ENCODE assay signal across 25 cellular contexts in the genomic region with DNA sequence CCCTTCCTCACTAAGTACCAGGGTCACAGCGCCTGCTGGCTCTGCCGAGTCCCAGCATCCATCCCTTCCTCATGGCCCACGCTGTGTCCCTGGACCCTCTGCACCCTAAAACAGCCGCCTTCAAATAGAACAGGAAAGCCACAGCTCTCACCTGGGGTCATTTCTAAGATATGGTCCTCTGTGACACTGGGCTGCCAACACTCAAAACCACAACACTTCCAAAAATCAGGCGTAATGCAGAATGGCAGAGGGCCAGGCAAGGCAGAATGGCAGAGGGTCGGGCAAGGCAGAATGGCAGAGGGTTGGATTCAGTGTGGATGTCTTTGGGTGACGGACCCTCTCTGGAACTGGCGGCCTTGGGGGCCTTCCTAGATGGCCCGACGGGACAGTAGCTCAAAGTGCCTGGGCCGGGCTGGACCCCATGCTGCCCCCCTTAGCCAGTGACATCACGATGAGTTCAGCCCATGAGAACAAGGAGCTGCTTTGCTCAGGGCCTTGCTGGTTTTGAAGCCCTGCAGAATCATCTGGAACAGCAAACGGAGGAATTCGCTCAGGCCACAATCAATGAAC. TPM values are rescaled to one million over a fixed set of nuclear protein-coding genes. Genes with fewer than 3 reads are reported as not detected.
DNase-seq lines count a peak whose midpoint lies in the region; ATAC-seq, FAIRE-seq and TF ChIP-seq lines count a peak whose summit lies in the region.
"Had no signal": no experiment of that assay in that cellular context is flagged by ENCODE, and none has a peak within 500 bp of the region (broad histone marks: within the 10 kb centered on the region; RNA-seq: fewer than 3 reads in every experiment).

No MANE protein-coding gene starts in this region.

- CTCF ChIA-PET in SK-N-SH (lab: Yijun Ruan, JAX) = no interaction called here

- H3K9ac ChIP-seq in SK-N-SH = no peak overlapping the region
- H3K9ac ChIP-seq in kidney (ENCODE audit: low read length in 2 of 2) = no peak overlapping the region
- H3K9ac ChIP-seq: KMS-11 had no signal

- DNase-seq in SK-N-SH (peak; percentile 7), kidney (peak; percentile 23), upper lobe of right lung (peak; percentile 10), GOT3 (lab: John Stamatoyannopoulos, UW) (no peak)
- peak; percentile 62 for DNase-seq in activated effector memory CD4-positive, alpha-beta T cell treated with anti-CD3 and anti-CD28 coated beads, Interleukin-2, amount 50 U/mL, for 16 hours
- no peak for DNase-seq in activated effector memory CD4-positive, alpha-beta T cell treated with Interleukin-2 at 50 U/mL for 16 hours
- DNase-seq: C1 segment of cervical spinal cord; CD8-positive, alpha-beta T cell; DND-41; IMR-90; NCI-H1105 treated with DMSO at 0.1 percent for 48 hours; NCI-H1694 treated with DMSO at 0.1 percent for 48 hours; NCI-H2081 treated with DMSO at 0.1 percent for 48 hours; NCI-H2171 treated with DMSO at 0.1 percent for 48 hours; NCI-H524 treated with DMSO at 0.1 percent for 48 hours; NCI-H82 had no signal

- POLR2A ChIA-PET in SK-N-SH (lab: Yijun Ruan, JAX) = no interaction called here

- TF ChIP-seq CTCF in SK-N-SH (IDR thresholded peaks at IDR 0.05) (no peak), kidney (IDR thresholded peaks at IDR 0.05; ENCODE audit: borderline replicate concordance, extremely low read depth, insufficient read depth) (no peak), upper lobe of right lung (IDR thresholded peaks at IDR 0.05) (no peak)

- no peak overlapping the region for H2AFZ ChIP-seq in SK-N-SH (ENCODE audit: low read depth)
- H2AFZ ChIP-seq: GM23338 had no signal

- no peak for TF ChIP-seq RAD21 in SK-N-SH (IDR thresholded peaks at IDR 0.05; ENCODE audit: low read length)

- intact Hi-C loops in kidney (cut with DNase I) (loop anchor here (5.0 kb wide), 1 partner anchor 93 kb away; no protein-coding TSS in a partner anchor), upper lobe of right lung (cut with DNase I) (no loop called here)

- H3K27ac ChIP-seq in SK-N-SH (ENCODE audit: low read depth in 2 of 2, low read length in 1 of 2) = no peak overlapping the region
- no peak overlapping the region for H3K27ac ChIP-seq in kidney (ENCODE audit: low read depth in 2 of 2, low read length in 2 of 2)
- H3K27ac ChIP-seq in upper lobe of right lung = no peak overlapping the region
- H3K27ac ChIP-seq: 22Rv1, KMS-11 had no signal

- no peak overlapping the region for H3K4me2 ChIP-seq in SK-N-SH
- H3K4me2 ChIP-seq: GM23338, KMS-11 had no signal

- H3K79me2 ChIP-seq in SK-N-SH (ENCODE audit: insufficient read depth) = no peaks in the 10 kb centered on the region

- no peaks in the 10 kb centered on the region for H3K9me3 ChIP-seq in SK-N-SH
- no peaks in the 10 kb centered on the region for H3K9me3 ChIP-seq in kidney (ENCODE audit: control insufficient read depth in 1 of 2, low read length in 2 of 2)
- no peaks in the 10 kb centered on the region for H3K9me3 ChIP-seq in upper lobe of right lung

- ATAC-seq in SK-N-SH treated with all-trans-retinoic acid at 6 μM for 48 hours = no peak
- no peak for ATAC-seq in upper lobe of right lung
- no peak for ATAC-seq in HG02870 (IDR thresholded peaks at IDR 0.05; ENCODE audit: unreplicated experiment)
- ATAC-seq: CD8-positive, alpha-beta T cell; GM23338; HCT116; Panc1 had no signal

- H3K9me2 ChIP-seq in SK-N-SH = no peaks in the 10 kb centered on the region

- FAIRE-seq in kidney (lab: Jason Lieb, UNC) = no peak
- FAIRE-seq: GM12892, GM18507 had no signal

- WGBS in SK-N-SH (ENCODE audit: low lambda C conversion rate) = 72% methylated on average over 10 of the region's 14 CpGs

- no peaks in the 10 kb centered on the region; a peak in 1 of 4 replicates for H3K4me1 ChIP-seq in SK-N-SH (ENCODE audit: control insufficient read depth in 1 of 2, insufficient read depth in 2 of 2, low read depth in 1 of 2, low read length in 1 of 2)
- no peaks in the 10 kb centered on the region for H3K4me1 ChIP-seq in kidney (ENCODE audit: control insufficient read depth in 1 of 2, insufficient read depth in 1 of 2, low read depth in 1 of 2, low read length in 2 of 2)
- H3K4me1 ChIP-seq in upper lobe of right lung = no peaks in the 10 kb centered on the region

- no peak for TF ChIP-seq EP300 in SK-N-SH (IDR thresholded peaks at IDR 0.05; ENCODE audit: borderline replicate concordance in 1 of 2, low read depth in 1 of 2, low read length in 1 of 2)

- no peaks in the 10 kb centered on the region for H3K27me3 ChIP-seq in SK-N-SH (ENCODE audit: insufficient read depth)
- no peaks in the 10 kb centered on the region for H3K27me3 ChIP-seq in upper lobe of right lung

- H4K20me1 ChIP-seq in SK-N-SH (ENCODE audit: insufficient read depth) = no peaks in the 10 kb centered on the region

- H3K36me3 ChIP-seq in SK-N-SH (replicated peaks in 1 of 2; ENCODE audit: control insufficient read depth in 1 of 2, insufficient read depth in 2 of 2, low read length in 1 of 2) = no peaks in the 10 kb centered on the region
- H3K36me3 ChIP-seq in kidney (ENCODE audit: control insufficient read depth in 1 of 2, insufficient read depth in 2 of 2, low read length in 2 of 2) = no peaks in the 10 kb centered on the region
- no peaks in the 10 kb centered on the region for H3K36me3 ChIP-seq in upper lobe of right lung

- H3K4me3 ChIP-seq in SK-N-SH (ENCODE audit: low read depth in 2 of 2, low read length in 1 of 2) (no peak overlapping the region), kidney (ENCODE audit: low read length in 2 of 2) (no peak overlapping the region), upper lobe of right lung (no peak overlapping the region)
- H3K4me3 ChIP-seq: GM23338 had no signal

- H3F3A ChIP-seq in SK-N-SH (replicated peaks; ENCODE audit: insufficient read depth) = no peaks in the 10 kb centered on the region

TF ChIP-seq in SK-N-SH, 30 proteins besides CTCF, POLR2A, EP300 and RAD21 (continues in another document):
- no peak for TF ChIP-seq TAF1 (IDR thresholded peaks at IDR 0.05; ENCODE audit: borderline replicate concordance, low read depth, low read length)
- TF ChIP-seq GATA2 (CRISPR knock-in tag; IDR thresholded peaks at IDR 0.05) = no peak
- no peak for TF ChIP-seq CHD2 (IDR thresholded peaks at IDR 0.05; ENCODE audit: low read length, partially characterized antibody)
- TF ChIP-seq GABPA (IDR thresholded peaks at IDR 0.05; ENCODE audit: low read depth) = no peak
- TF ChIP-seq, protein P1, sequence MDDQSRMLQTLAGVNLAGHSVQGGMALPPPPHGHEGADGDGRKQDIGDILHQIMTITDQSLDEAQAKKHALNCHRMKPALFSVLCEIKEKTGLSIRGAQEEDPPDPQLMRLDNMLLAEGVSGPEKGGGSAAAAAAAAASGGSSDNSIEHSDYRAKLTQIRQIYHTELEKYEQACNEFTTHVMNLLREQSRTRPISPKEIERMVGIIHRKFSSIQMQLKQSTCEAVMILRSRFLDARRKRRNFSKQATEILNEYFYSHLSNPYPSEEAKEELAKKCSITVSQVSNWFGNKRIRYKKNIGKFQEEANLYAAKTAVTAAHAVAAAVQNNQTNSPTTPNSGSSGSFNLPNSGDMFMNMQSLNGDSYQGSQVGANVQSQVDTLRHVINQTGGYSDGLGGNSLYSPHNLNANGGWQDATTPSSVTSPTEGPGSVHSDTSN (IDR thresholded peaks at IDR 0.05) = no peak

TF ChIP-seq in SK-N-SH treated with all-trans-retinoic acid at 6 μM for 48 hours, 23 proteins besides CTCF, POLR2A, EP300 and RAD21:
- no peak for TF ChIP-seq TOX (CRISPR knock-in tag; IDR thresholded peaks at IDR 0.05; ENCODE audit: borderline replicate concordance)
- no peak for TF ChIP-seq SNAI2 (CRISPR knock-in tag; IDR thresholded peaks at IDR 0.05)

RNA-seq across cellular contexts. Expression of gene ZDHHC11B, which starts 35.3 kb away (rescaled TPM):
- polyA plus RNA-seq in SK-N-SH (2012; rRNA removed) (not detected in 2 replicates), kidney (ENCODE audit: insufficient read depth, low read depth, low replicate concordance) (4.4 TPM)
- 0.01 TPM in 1 of 2 replicates, not detected in the other for polyA plus RNA-seq in SK-N-SH (2012; cell fraction: cytosol; rRNA removed)
- 0.05 and 0.17 TPM in 2 replicates for polyA plus RNA-seq in SK-N-SH (2012; cell fraction: nucleus; rRNA removed)
- total RNA-seq in kidney (5.4 TPM), upper lobe of right lung (8.0 TPM)
- total RNA-seq: IMR-90 had no signal

RNA-seq across cellular contexts. Expression of gene TPPP, which starts 56.0 kb away (rescaled TPM):
- polyA plus RNA-seq in SK-N-SH (2012; rRNA removed) (0.05 and 0.10 TPM in 2 replicates), kidney (ENCODE audit: insufficient read depth, low read depth, low replicate concordance) (5.8 TPM)
- polyA plus RNA-seq in SK-N-SH (2012; cell fraction: cytosol; rRNA removed) = 0.04 and 0.05 TPM in 2 replicates
- 0.11 and 0.33 TPM in 2 replicates for polyA plus RNA-seq in SK-N-SH (2012; cell fraction: nucleus; rRNA removed)
- total RNA-seq in kidney (6.9 TPM), upper lobe of right lung (16.1 TPM)

Comparison
In these comparisons a context has a peak if more than half of its experiments do, and no peak if none do; other contexts are left out.
1. DNase-seq: peak in SK-N-SH (single experiment), activated effector memory CD4-positive, alpha-beta T cell treated with anti-CD3 and anti-CD28 coated beads, Interleukin-2, amount 50 U/mL, for 16 hours (single experiment), kidney (single experiment) and upper lobe of right lung (single experiment); none in activated effector memory CD4-positive, alpha-beta T cell treated with Interleukin-2 at 50 U/mL for 16 hours (single experiment) and GOT3 (single experiment).